ENCODE assay signal across 24 cellular contexts in the genomic region with DNA sequence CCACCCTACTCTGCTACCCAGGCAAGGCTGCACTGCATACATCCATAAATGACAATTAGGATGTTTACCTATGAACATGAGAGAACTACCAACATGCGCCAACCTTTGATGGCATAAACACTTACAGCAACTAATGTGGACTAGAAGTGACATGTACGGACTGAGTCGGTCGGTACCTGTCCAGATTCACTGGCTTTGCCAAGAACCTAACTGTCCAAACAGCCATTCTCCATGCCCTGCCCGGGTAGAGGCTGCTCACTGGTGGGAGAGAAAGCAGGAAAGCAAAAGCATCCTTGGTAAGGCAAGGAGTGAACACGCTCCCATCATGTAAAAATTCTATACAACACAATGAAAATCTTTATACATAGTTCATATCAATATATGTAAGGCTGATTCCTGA.
"Had no signal": no experiment of that assay in that cellular context is flagged by ENCODE, and none has a peak within 500 bp of the region (broad histone marks: within the 10 kb centered on the region; RNA-seq: fewer than 3 reads in every experiment).

No MANE protein-coding gene starts in this region.

- DNase-seq: activated B cell treated with CpG ODN at 0.5 μM for 24 hours; activated CD4-positive, alpha-beta memory T cell treated with anti-CD3 and anti-CD28 coated beads for 36 hours; activated CD4-positive, alpha-beta T cell treated with anti-CD3 and anti-CD28 coated beads for 48 hours; activated CD4-positive, alpha-beta T cell treated with anti-CD3 and anti-CD28 coated beads, Interleukin-2, amount 50 U/mL, for 1 hour; activated CD8-positive, alpha-beta memory T cell treated with anti-CD3 and anti-CD28 coated beads, Interleukin-2, amount 50 U/mL, for 48 hours; activated CD8-positive, alpha-beta T cell treated with anti-CD3 and anti-CD28 coated beads, Interleukin-2, amount 10 ng/mL, durations not matched to agents 7 days and 5 days; activated gamma-delta T cell; activated naive CD4-positive, alpha-beta T cell; activated naive CD4-positive, alpha-beta T cell treated with anti-CD3 and anti-CD28 coated beads, Interleukin-2, amount 10 ng/mL, durations not matched to agents 7 days and 5 days; activated naive CD8-positive, alpha-beta T cell treated with anti-CD3 and anti-CD28 coated beads, Interleukin-2, amount 10 ng/mL, durations not matched to agents 7 days and 5 days; activated T-cell treated with anti-CD3 and anti-CD28 coated beads for 4 hours; activated T-cell treated with anti-CD3 and anti-CD28 coated beads, Interleukin-2, amount 50 U/mL, for 24 hours; activated T-cell treated with anti-CD3 and anti-CD28 coated beads, Interleukin-2, amount 50 U/mL, for 72 hours; central memory CD4-positive, alpha-beta T cell; effector CD4-positive, alpha-beta T cell; effector memory CD8-positive, alpha-beta T cell; erythroblast; foreskin keratinocyte; gastrocnemius medialis; glutamatergic neuron; heart left ventricle; T-helper 17 cell; T1000; WERI-Rb-1 had no signal
